In the genomic region with DNA sequence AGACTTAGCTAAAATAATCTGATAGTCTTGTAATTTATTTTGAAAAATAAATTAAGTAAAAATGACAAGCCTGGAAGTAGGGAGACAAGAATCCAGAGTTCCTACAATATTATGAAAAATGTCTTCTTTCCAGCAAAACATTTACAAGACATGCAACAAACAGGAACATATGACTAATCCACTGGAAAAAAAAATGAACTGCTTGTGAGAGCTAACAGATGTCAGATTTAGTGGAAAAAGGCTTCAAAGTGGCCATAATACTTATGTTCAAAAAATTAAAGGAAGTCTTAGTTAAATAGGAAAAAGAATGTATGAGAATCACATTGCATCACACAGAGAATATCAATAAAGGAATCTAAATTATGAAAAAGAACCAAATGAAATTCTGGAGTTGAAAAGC, we compare ENCODE assay signal across 20 cellular contexts.
"Had no signal": no experiment of that assay in that cellular context is flagged by ENCODE, and none has a peak within 500 bp of the region (broad histone marks: within the 10 kb centered on the region; RNA-seq: fewer than 3 reads in every experiment).

No MANE protein-coding gene starts in this region.

- ATAC-seq: activated naive CD4-positive, alpha-beta T cell treated with anti-CD3 and anti-CD28 coated beads, Interleukin-2, amount 50 U/mL, for 72 hours; left lobe of liver; stimulated activated naive B cell treated with anti-CD40 and anti-IgM and Interleukin-4, amounts not matched to agents 10 μg/mL and 1 μg/mL and 100 μg/mL, for 72 hours had no signal

- FAIRE-seq: kidney, TTC549 had no signal

- H3K4me3 ChIP-seq: dorsolateral prefrontal cortex, lung, thyroid gland had no signal

- H3K9me3 ChIP-seq: thyroid gland had no signal

- H3K4me1 ChIP-seq: thyroid gland had no signal

- H3K36me3 ChIP-seq: thyroid gland had no signal

- H3K27me3 ChIP-seq: dorsolateral prefrontal cortex, thyroid gland had no signal

- H3K27ac ChIP-seq: dorsolateral prefrontal cortex, epithelial cell of prostate, thyroid gland had no signal

- DNase-seq: activated B cell treated with CpG ODN at 0.5 μM for 24 hours; activated CD4-positive, alpha-beta memory T cell treated with anti-CD3 and anti-CD28 coated beads for 36 hours; activated CD4-positive, alpha-beta T cell treated with anti-CD3 and anti-CD28 coated beads for 4 hours; activated gamma-delta T cell treated with Interleukin-2 at 50 U/mL for 16 hours; activated T-cell treated with anti-CD3 and anti-CD28 coated beads for 4 hours; amniotic stem cell; dorsolateral prefrontal cortex; foreskin melanocyte; glutamatergic neuron; hypothalamus; kidney; midbrain; posterior cingulate gyrus; stimulated activated naive B cell treated with anti-CD40 and anti-IgM and Interleukin-4, amounts not matched to agents 10 μg/mL and 1 μg/mL and 100 μg/mL, for 72 hours; thyroid gland had no signal
